ENCODE assay signal across 32 cellular contexts in the genomic region with DNA sequence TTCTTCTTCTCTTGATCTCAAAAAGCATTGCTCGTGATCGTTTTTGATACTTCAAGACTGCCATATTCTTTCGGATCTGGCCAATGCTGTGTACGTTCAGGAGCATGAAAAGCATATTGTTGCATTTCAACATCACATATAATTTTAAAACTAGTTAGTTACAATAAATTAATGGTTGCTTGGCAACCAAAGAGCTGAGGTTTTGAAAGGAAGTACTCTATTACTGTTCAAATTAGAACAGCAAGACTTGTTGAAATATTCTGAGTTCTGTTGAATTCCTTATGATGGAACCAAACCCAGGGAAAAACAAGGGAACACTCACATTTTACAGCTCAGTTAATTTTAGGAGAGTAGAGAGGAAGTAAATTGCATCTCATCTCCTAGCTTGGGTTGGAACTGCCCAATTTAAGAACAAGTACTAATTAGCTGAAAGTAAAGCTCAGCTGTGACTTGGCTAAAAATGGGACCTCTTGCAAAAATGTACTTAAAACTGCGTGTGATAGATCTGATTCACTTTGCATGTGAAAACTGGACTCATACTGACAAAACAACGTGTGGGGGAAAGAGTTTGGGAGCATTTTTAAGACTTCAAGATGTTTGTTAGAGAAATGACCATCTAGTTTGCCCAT. TPM values are rescaled to one million over a fixed set of nuclear protein-coding genes. Genes with fewer than 3 reads are reported as not detected.
"Had no signal": no experiment of that assay in that cellular context is flagged by ENCODE, and none has a peak within 500 bp of the region (broad histone marks: within the 10 kb centered on the region; RNA-seq: fewer than 3 reads in every experiment).

No MANE protein-coding gene starts in this region.

- DNase-seq: activated CD4-positive, alpha-beta T cell treated with anti-CD3 and anti-CD28 coated beads for 4 hours; activated CD4-positive, alpha-beta T cell treated with anti-CD3 and anti-CD28 coated beads, Interleukin-2, amount 50 U/mL, for 4 hours; activated CD8-positive, alpha-beta memory T cell treated with anti-CD3 and anti-CD28 coated beads for 24 hours; activated effector memory CD4-positive, alpha-beta T cell treated with anti-CD3 and anti-CD28 coated beads, Interleukin-2, amount 50 U/mL, for 16 hours; activated naive CD4-positive, alpha-beta T cell treated with anti-CD3 and anti-CD28 coated beads for 36 hours; activated naive CD8-positive, alpha-beta T cell treated with anti-CD3 and anti-CD28 coated beads for 36 hours; adrenal gland; cerebellar nuclear complex; effector memory CD8-positive, alpha-beta T cell; erythroblast; foreskin fibroblast; heart right ventricle; left lung; lower lobe of right lung; mesenchymal stem cell; natural killer cell; occipital lobe; stimulated activated CD4-positive, alpha-beta T cell treated with anti-CD3 and anti-CD28 coated beads, Interleukin-2, amount 100 ng/mL, for 24 hours; stimulated activated naive B cell treated with anti-CD40 and anti-IgM and Interleukin-4, amounts not matched to agents 10 μg/mL and 1 μg/mL and 100 μg/mL, for 72 hours; stomach had no signal

- H3K27ac ChIP-seq: adrenal gland, ascending aorta, cardiac muscle cell, coronary artery, heart right ventricle, left lung, lower lobe of right lung, neural progenitor cell, parathyroid adenoma, right atrium auricular region, stomach, suprapubic skin, tibial nerve had no signal

- H3K36me3 ChIP-seq: adrenal gland, ascending aorta, cardiac muscle cell, heart right ventricle, left lung, lower lobe of right lung, neural progenitor cell, right atrium auricular region, stomach, suprapubic skin, tibial nerve had no signal

- ATAC-seq: effector memory CD8-positive, alpha-beta T cell; heart right ventricle; left lung; lower lobe of right lung; natural killer cell; stimulated activated naive B cell treated with anti-CD40 and anti-IgM and Interleukin-4, amounts not matched to agents 10 μg/mL and 1 μg/mL and 100 μg/mL, for 72 hours had no signal

- H3K4me3 ChIP-seq: adrenal gland, ascending aorta, cardiac muscle cell, coronary artery, heart right ventricle, left lung, lower lobe of right lung, neural progenitor cell, right atrium auricular region, smooth muscle cell, stomach, suprapubic skin, tibial nerve had no signal

- H3K27me3 ChIP-seq: adrenal gland, ascending aorta, cardiac muscle cell, neural progenitor cell, right atrium auricular region, suprapubic skin had no signal

- H3K4me1 ChIP-seq: adrenal gland, ascending aorta, neural progenitor cell, parathyroid adenoma, tibial nerve had no signal

- H3K9me3 ChIP-seq: adrenal gland, ascending aorta, left lung, lower lobe of right lung, stomach, suprapubic skin had no signal

RNA-seq across cellular contexts. Expression of gene OR9A2, which starts 21.2 kb away (rescaled TPM):
- total RNA-seq: activated naive CD4-positive, alpha-beta T cell treated with anti-CD3 and anti-CD28 coated beads for 36 hours; activated naive CD8-positive, alpha-beta T cell treated with anti-CD3 and anti-CD28 coated beads for 36 hours; adrenal gland; ascending aorta; left lung; lower lobe of right lung; natural killer cell; pulmonary artery endothelial cell; right atrium auricular region; stomach had no signal
- polyA plus RNA-seq: adrenal gland, cardiac muscle cell, heart right ventricle, smooth muscle cell, stomach, urinary bladder had no signal

RNA-seq across cellular contexts. Expression of gene KEL, which starts 43.6 kb away (rescaled TPM):
- total RNA-seq: ascending aorta, pulmonary artery endothelial cell had no signal

RNA-seq across cellular contexts. Expression of gene OR6V1, which starts 46.4 kb away (rescaled TPM):
- total RNA-seq: activated naive CD4-positive, alpha-beta T cell treated with anti-CD3 and anti-CD28 coated beads for 36 hours; activated naive CD8-positive, alpha-beta T cell treated with anti-CD3 and anti-CD28 coated beads for 36 hours; adrenal gland; ascending aorta; cardiac muscle cell; glomerular endothelial cell; heart right ventricle; left lung; lower lobe of right lung; natural killer cell; occipital lobe; pulmonary artery endothelial cell; right atrium auricular region; smooth muscle cell; stomach; suprapubic skin; tibial nerve; urinary bladder had no signal
- polyA plus RNA-seq: adrenal gland, cardiac muscle cell, heart right ventricle, smooth muscle cell, stomach, urinary bladder had no signal
